In the genomic region with DNA sequence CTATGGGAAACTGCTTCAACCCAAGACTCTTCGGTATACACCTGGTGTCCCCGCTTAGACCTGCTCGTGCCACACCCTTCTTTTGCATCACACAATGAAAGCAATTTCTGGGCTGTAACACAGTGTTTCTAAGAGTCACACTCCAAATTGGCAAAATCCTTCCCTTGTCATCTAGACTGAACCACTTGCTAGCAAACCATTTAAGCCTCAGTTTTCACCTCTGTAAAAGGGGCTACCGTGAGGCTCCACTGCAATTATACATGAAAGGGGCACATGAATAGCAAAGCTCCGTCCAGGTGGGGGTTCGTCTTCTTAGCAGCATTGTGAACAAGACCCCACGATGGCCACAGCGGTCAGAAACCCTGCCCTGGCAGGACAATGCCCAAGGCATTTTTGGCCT, we compare ENCODE assay signal across 24 cellular contexts.
"Had no signal": no experiment of that assay in that cellular context is flagged by ENCODE, and none has a peak within 500 bp of the region (broad histone marks: within the 10 kb centered on the region; RNA-seq: fewer than 3 reads in every experiment).

No MANE protein-coding gene starts in this region.

- ATAC-seq: activated naive CD8-positive, alpha-beta T cell treated with anti-CD3 and anti-CD28 coated beads, Interleukin-2, amount 50 U/mL, for 24 hours; esophagus mucosa; gastrocnemius medialis; heart left ventricle; psoas muscle had no signal

- H3K4me1 Mint-ChIP-seq: activated CD4-positive, alpha-beta memory T cell treated with anti-CD3 and anti-CD28 coated beads, Interleukin-2, amount 10 ng/mL, durations not matched to agents 7 days and 5 days; activated naive CD8-positive, alpha-beta T cell treated with anti-CD3 and anti-CD28 coated beads, Interleukin-2, amount 50 U/mL, for 24 hours had no signal

- H3K36me3 ChIP-seq: gastrocnemius medialis, heart left ventricle, left ventricle myocardium inferior had no signal

- FAIRE-seq: endometrium, TTC549 had no signal

- H3K36me3 Mint-ChIP-seq: brain had no signal

- H3K4me3 Mint-ChIP-seq: activated CD4-positive, alpha-beta memory T cell treated with anti-CD3 and anti-CD28 coated beads, Interleukin-2, amount 10 ng/mL, durations not matched to agents 7 days and 5 days; activated naive CD4-positive, alpha-beta T cell treated with anti-CD3 and anti-CD28 coated beads for 36 hours; activated naive CD8-positive, alpha-beta T cell treated with anti-CD3 and anti-CD28 coated beads, Interleukin-2, amount 50 U/mL, for 24 hours; activated T-cell treated with anti-CD3 and anti-CD28 coated beads, Interleukin-2, amount 50 U/mL, for 24 hours; neural crest cell; T-helper 2 cell treated with Interferon-gamma antibody and Interleukin-4, amounts not matched to agents 5 μg/mL and 100 μg/mL, for 36 hours had no signal

- H3K9me3 ChIP-seq: gastrocnemius medialis, heart left ventricle, left ventricle myocardium inferior, psoas muscle, testis had no signal

- H3K4me1 ChIP-seq: gastrocnemius medialis, heart left ventricle, left ventricle myocardium inferior, psoas muscle, testis had no signal

- H3K27ac Mint-ChIP-seq: activated CD4-positive, alpha-beta memory T cell treated with anti-CD3 and anti-CD28 coated beads, Interleukin-2, amount 10 ng/mL, durations not matched to agents 7 days and 5 days; activated naive CD4-positive, alpha-beta T cell treated with anti-CD3 and anti-CD28 coated beads for 36 hours; activated naive CD8-positive, alpha-beta T cell treated with anti-CD3 and anti-CD28 coated beads, Interleukin-2, amount 50 U/mL, for 24 hours; activated T-cell treated with anti-CD3 and anti-CD28 coated beads, Interleukin-2, amount 50 U/mL, for 24 hours; activated T-helper 2 cell treated with anti-CD3 and anti-CD28 coated beads, Interferon-gamma antibody, Interleukin-2, Interleukin-4, amounts not matched to agents 10 μg/mL and 5 μg/mL and 100 μg/mL, durations not matched to agents 14 hours and 24 hours and 36 hours; T-helper 2 cell treated with Interferon-gamma antibody and Interleukin-4, amounts not matched to agents 5 μg/mL and 100 μg/mL, for 36 hours had no signal

- H3K4me3 ChIP-seq: gastrocnemius medialis, heart left ventricle, left ventricle myocardium inferior, psoas muscle, skin epidermis, testis had no signal

- H3K9me3 Mint-ChIP-seq: activated CD4-positive, alpha-beta memory T cell treated with anti-CD3 and anti-CD28 coated beads, Interleukin-2, amount 10 ng/mL, durations not matched to agents 7 days and 5 days; activated naive CD4-positive, alpha-beta T cell treated with anti-CD3 and anti-CD28 coated beads for 36 hours; activated naive CD8-positive, alpha-beta T cell treated with anti-CD3 and anti-CD28 coated beads, Interleukin-2, amount 50 U/mL, for 24 hours; activated T-cell treated with anti-CD3 and anti-CD28 coated beads, Interleukin-2, amount 50 U/mL, for 24 hours; activated T-helper 2 cell treated with anti-CD3 and anti-CD28 coated beads, Interferon-gamma antibody, Interleukin-2, Interleukin-4, amounts not matched to agents 10 μg/mL and 5 μg/mL and 100 μg/mL, durations not matched to agents 14 hours and 24 hours and 36 hours; neural crest cell; T-helper 2 cell treated with Interferon-gamma antibody and Interleukin-4, amounts not matched to agents 5 μg/mL and 100 μg/mL, for 36 hours had no signal

- DNase-seq: activated CD4-positive, alpha-beta memory T cell treated with anti-CD3 and anti-CD28 coated beads, Interleukin-2, amount 10 ng/mL, durations not matched to agents 7 days and 5 days; activated CD4-positive, alpha-beta T cell treated with anti-CD3 and anti-CD28 coated beads for 48 hours; activated CD4-positive, CD25-positive, alpha-beta regulatory T cell; activated naive CD4-positive, alpha-beta T cell treated with anti-CD3 and anti-CD28 coated beads for 36 hours; activated naive CD8-positive, alpha-beta T cell treated with anti-CD3 and anti-CD28 coated beads, Interleukin-2, amount 50 U/mL, for 24 hours; activated T-cell treated with anti-CD3 and anti-CD28 coated beads, Interleukin-2, amount 50 U/mL, for 24 hours; anterior cingulate cortex; gastrocnemius medialis; heart left ventricle; left ventricle myocardium inferior; mammary epithelial cell; right cardiac atrium; stimulated activated CD4-positive, alpha-beta T cell treated with anti-CD3 and anti-CD28 coated beads, Interleukin-15, amount 100 ng/mL, for 24 hours; stimulated activated CD4-positive, alpha-beta T cell treated with anti-CD3 and anti-CD28 coated beads, Interleukin-2, amount 100 ng/mL, for 48 hours; testis had no signal

- H3K27ac ChIP-seq: gastrocnemius medialis, heart left ventricle, left ventricle myocardium inferior, psoas muscle, skin epidermis, testis had no signal

- H3K27me3 ChIP-seq: testis had no signal
